In the genomic region with DNA sequence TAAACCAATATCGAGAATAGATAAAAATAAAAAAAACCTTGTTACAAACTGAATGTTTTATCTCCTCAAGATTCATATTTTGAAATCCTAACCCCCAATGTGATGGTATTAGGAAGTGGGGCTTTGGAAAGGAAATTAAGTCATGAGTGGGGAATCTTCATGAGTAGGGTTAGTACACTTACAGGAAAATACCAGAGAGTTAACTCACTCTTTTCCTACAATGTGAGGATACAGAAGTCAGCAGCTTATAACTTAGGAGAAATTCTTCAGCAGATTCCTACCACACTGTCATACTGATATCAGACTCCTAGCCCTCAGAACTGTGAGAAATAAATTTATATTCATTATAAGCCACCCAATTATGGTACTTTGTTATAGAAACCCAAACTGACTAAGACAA, we compare ENCODE assay signal across 29 cellular contexts.
A peak's percentile ranks its signal among the peaks of the same experiment; 100 is the strongest.
DNase-seq lines count a peak whose midpoint lies in the region; ATAC-seq, FAIRE-seq and TF ChIP-seq lines count a peak whose summit lies in the region.
"Had no signal": no experiment of that assay in that cellular context is flagged by ENCODE, and none has a peak within 500 bp of the region (broad histone marks: within the 10 kb centered on the region; RNA-seq: fewer than 3 reads in every experiment).

No MANE protein-coding gene starts in this region.

- FAIRE-seq in endothelial cell of umbilical vein (lab: Jason Lieb, UNC) (peak; percentile 64), kidney (lab: Jason Lieb, UNC) (no peak)
- FAIRE-seq: colon, GM19239, islet of Langerhans had no signal

- no peak for TF ChIP-seq POLR2A in endothelial cell of umbilical vein (IDR thresholded peaks at IDR 0.05; ENCODE audit: low read depth, low read length)

- no peaks in the 10 kb centered on the region for H4K20me1 ChIP-seq in endothelial cell of umbilical vein (replicated peaks; ENCODE audit: control insufficient read depth, extremely low read depth, insufficient read depth, low read length)

- no peak for TF ChIP-seq CTCF in endothelial cell of umbilical vein (IDR thresholded peaks at IDR 0.05; ENCODE audit: extremely low read depth in 1 of 2, insufficient read depth in 1 of 2, low read depth in 1 of 2, low read length in 2 of 2)
- TF ChIP-seq CTCF in kidney (IDR thresholded peaks at IDR 0.05; ENCODE audit: borderline replicate concordance, extremely low read depth, insufficient read depth): no peak

- H3K9me3 ChIP-seq in endothelial cell of umbilical vein (replicated peaks; ENCODE audit: control insufficient read depth, insufficient read depth, low read length) (no peaks in the 10 kb centered on the region), mesodermal cell (ENCODE audit: control insufficient read depth, low read length) (no peaks in the 10 kb centered on the region), kidney (ENCODE audit: control insufficient read depth in 1 of 2, low read length in 2 of 2) (no peaks in the 10 kb centered on the region)
- H3K9me3 ChIP-seq: body of pancreas, neutrophil, Peyer's patch, thoracic aorta had no signal

- dilution Hi-C loops in endothelial cell of umbilical vein (cut with MboI; ENCODE audit: extremely low pct_ligation_motif_present, low sequenced_read_pairs): no loop called here

- H3K4me2 ChIP-seq in endothelial cell of umbilical vein (ENCODE audit: insufficient read depth, low read length): peak overlapping the region; percentile 68

- intact Hi-C loops in endothelial cell of umbilical vein (cut with micrococcal nuclease) (loop anchor here (10.0 kb wide), 1 partner anchor 417 kb away; no protein-coding TSS in a partner anchor), kidney (cut with DNase I) (no loop called here)

- WGBS in mesodermal cell (ENCODE audit: insufficient coverage in 2 of 2), 2 experiments: no CpG with 5 or more reads among the region's 1 CpG

- H3K9ac ChIP-seq in endothelial cell of umbilical vein (replicated peaks; ENCODE audit: extremely low read depth, insufficient read depth, low read length) (peak overlapping the region; percentile 51), kidney (ENCODE audit: low read length in 2 of 2) (no peak overlapping the region)

- ATAC-seq in HG02852 (IDR thresholded peaks at IDR 0.05; ENCODE audit: unreplicated experiment): no peak
- ATAC-seq in GM21367 (IDR thresholded peaks at IDR 0.05; ENCODE audit: unreplicated experiment): no peak
- ATAC-seq: body of pancreas had no signal

- POLR2A ChIA-PET in endothelial cell of umbilical vein (lab: Charles Lee): no interaction called here

- H3K9me1 ChIP-seq in endothelial cell of umbilical vein (replicated peaks; ENCODE audit: control insufficient read depth, extremely low read depth, insufficient read depth, low read length): no peaks in the 10 kb centered on the region

- H3K27ac ChIP-seq in endothelial cell of umbilical vein (ENCODE audit: insufficient read depth, low read depth, low read length): peak overlapping the region; percentile 93
- peak overlapping the region; percentile 12 for H3K27ac ChIP-seq in mesodermal cell (ENCODE audit: low read depth, low read length, severe bottlenecking)
- H3K27ac ChIP-seq in kidney (ENCODE audit: low read depth in 2 of 2, low read length in 2 of 2): no peak overlapping the region
- H3K27ac ChIP-seq: body of pancreas, neutrophil, Peyer's patch, spleen, thoracic aorta, VCaP had no signal

- H3K4me3 ChIP-seq in endothelial cell of umbilical vein (replicated peaks in 1 of 3; ENCODE audit: insufficient read depth in 1 of 3, low read depth in 1 of 3, low read length in 3 of 3) (no peak overlapping the region), mesodermal cell (ENCODE audit: extremely low read depth, insufficient read depth, low read length, poor library complexity, severe bottlenecking) (no peak overlapping the region), kidney (ENCODE audit: low read length in 2 of 2) (no peak overlapping the region)
- H3K4me3 ChIP-seq: body of pancreas, Peyer's patch, spleen, thoracic aorta had no signal

- CTCF ChIA-PET in endothelial cell of umbilical vein (lab: Charles Lee): interaction anchor here (1.0 to 1.4 kb wide), 2 partner anchors 11 to 31 kb away, joined by 3 to 4 read pairs; no protein-coding TSS in a partner anchor

- H3K27me3 ChIP-seq in endothelial cell of umbilical vein (ENCODE audit: control insufficient read depth in 2 of 2, insufficient read depth in 2 of 2, low read length in 2 of 2): no peaks in the 10 kb centered on the region
- H3K27me3 ChIP-seq: body of pancreas, neutrophil, Peyer's patch, spleen had no signal

- peaks cover 16% of the 10 kb centered on the region for H3K4me1 ChIP-seq in endothelial cell of umbilical vein (ENCODE audit: control insufficient read depth, extremely low read depth, insufficient read depth, low read length)
- H3K4me1 ChIP-seq in mesodermal cell (ENCODE audit: control insufficient read depth, insufficient read depth, low read length, poor library complexity, severe bottlenecking): peaks cover 17% of the 10 kb centered on the region
- no peaks in the 10 kb centered on the region for H3K4me1 ChIP-seq in kidney (ENCODE audit: control insufficient read depth in 1 of 2, insufficient read depth in 1 of 2, low read depth in 1 of 2, low read length in 2 of 2)
- H3K4me1 ChIP-seq: body of pancreas, Peyer's patch, spleen had no signal

- H3K79me2 ChIP-seq in endothelial cell of umbilical vein (ENCODE audit: control insufficient read depth, insufficient read depth, low read length): no peaks in the 10 kb centered on the region

- no TSS peak for BruUV-seq in endothelial cell of umbilical vein (replicated peaks; lab: Mats Ljungman, UMichigan)

- no peaks in the 10 kb centered on the region for H3K36me3 ChIP-seq in endothelial cell of umbilical vein (ENCODE audit: control insufficient read depth in 2 of 2, extremely low read depth in 1 of 2, insufficient read depth in 2 of 2, low read length in 2 of 2)
- no peaks in the 10 kb centered on the region for H3K36me3 ChIP-seq in mesodermal cell (ENCODE audit: control insufficient read depth, insufficient read depth, low read length)
- no peaks in the 10 kb centered on the region for H3K36me3 ChIP-seq in kidney (ENCODE audit: control insufficient read depth in 1 of 2, insufficient read depth in 2 of 2, low read length in 2 of 2)
- H3K36me3 ChIP-seq: neutrophil, Peyer's patch, spleen, thoracic aorta had no signal

- H2AFZ ChIP-seq in endothelial cell of umbilical vein (ENCODE audit: low read depth, low read length): peak overlapping the region; percentile 88

- DNase-seq in EL: peak; percentile 77
- peak; percentile 5 for DNase-seq in RKO (ENCODE audit: low spot score)
- DNase-seq in endothelial cell of umbilical vein (ENCODE audit: low read depth, low spot score): peak; percentile 51
- no peak for DNase-seq in kidney
- DNase-seq in DMS153 treated with DMSO at 0.1 percent for 48 hours (lab: John Stamatoyannopoulos, UW; ENCODE audit: unreplicated experiment): no peak
- DNase-seq: activated CD4-positive, alpha-beta T cell treated with anti-CD3 and anti-CD28 coated beads, Interleukin-2, amount 50 U/mL, for 1 hour; AML-193; body of pancreas; CD8-positive, alpha-beta memory T cell; DMS79; hypothalamus; NCI-H1417 treated with DMSO at 0.1 percent for 48 hours; NCI-H2107; NCI-H510A treated with DMSO at 0.1 percent for 48 hours; NK-92 treated with Interleukin-12 subunit alpha and Interleukin-12 subunit beta, amount 100 ng/mL, for 24 hours; Peyer's patch; spleen; stimulated activated CD4-positive, alpha-beta T cell treated with anti-CD3 and anti-CD28 coated beads, Interleukin-4, amount 100 ng/mL, for 1 hour; stimulated activated naive CD4-positive, alpha-beta T cell treated with Interleukin-2 at 50 U/mL for 16 hours; T-helper 2 cell had no signal

TF ChIP-seq in endothelial cell of umbilical vein, 7 proteins besides CTCF, POLR2A, EP300 and RAD21:
- TF ChIP-seq MYC (IDR thresholded peaks at IDR 0.05; ENCODE audit: low read depth, low read length) (no peak), EZH2 (IDR thresholded peaks at IDR 0.05; ENCODE audit: borderline replicate concordance, low read depth, low read length, severe bottlenecking) (no peak), POLR2AphosphoS5 (IDR thresholded peaks at IDR 0.05; ENCODE audit: insufficient read depth, low read depth, low read length) (peak; percentile 28), FOS (IDR thresholded peaks at IDR 0.05; ENCODE audit: borderline replicate concordance, insufficient read depth, low read length) (peak; percentile 64), JUN (IDR thresholded peaks at IDR 0.05; ENCODE audit: borderline replicate concordance, insufficient read depth, insufficient read length, low read depth) (peak; percentile 81), GATA2 (IDR thresholded peaks at IDR 0.05; ENCODE audit: insufficient read depth, insufficient read length, low read depth, low read length) (no peak)
- TF ChIP-seq, protein P1, sequence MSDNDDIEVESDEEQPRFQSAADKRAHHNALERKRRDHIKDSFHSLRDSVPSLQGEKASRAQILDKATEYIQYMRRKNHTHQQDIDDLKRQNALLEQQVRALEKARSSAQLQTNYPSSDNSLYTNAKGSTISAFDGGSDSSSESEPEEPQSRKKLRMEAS (IDR thresholded peaks at IDR 0.05; ENCODE audit: insufficient read depth, insufficient read length): no peak

Comparison
In these comparisons a context has a peak if more than half of its experiments do, and no peak if none do; other contexts are left out.
1. DNase-seq: peak in EL (single experiment), RKO (single experiment) and endothelial cell of umbilical vein (single experiment); none in kidney (single experiment) and DMS153 treated with DMSO at 0.1 percent for 48 hours (single experiment).
2. H3K27ac ChIP-seq: peak in endothelial cell of umbilical vein (single experiment) and mesodermal cell (single experiment); none in kidney (0 of 2).